ENCODE assay signal across 10 cellular contexts in genomic region chr15:83185561-83185960, GRCh38.
"Had no signal": no experiment of that assay in that cellular context is flagged by ENCODE, and none has a peak within 500 bp of the region (broad histone marks: within the 10 kb centered on the region; RNA-seq: fewer than 3 reads in every experiment).

No MANE protein-coding gene starts in this region.

- H3K4me2 ChIP-seq: GM23338 had no signal

- H3K9me3 ChIP-seq: HAP-1 had no signal

- ATAC-seq: GM23338, HCT116 had no signal

- DNase-seq: GM23248, GOT3, H7, H9, HCEC 1CT, HFFc6 had no signal

- H3K27ac ChIP-seq: GM23248 had no signal

- H2AFZ ChIP-seq: GM23248, GM23338 had no signal

- FAIRE-seq: H54 had no signal

- H3K9ac ChIP-seq: GM23248 had no signal

- H3K4me3 ChIP-seq: GM23248, GM23338, HAP-1 had no signal

- H3K4me1 ChIP-seq: HAP-1 had no signal

- H3K36me3 ChIP-seq: HAP-1 had no signal
